In genomic region chr19:13208131-13208963, GRCh38 we compare ENCODE assay signal across 8 cellular contexts. TPM values are rescaled to one million over a fixed set of nuclear protein-coding genes. Genes with fewer than 3 reads are reported as not detected.
A peak's percentile ranks its signal among the peaks of the same experiment; 100 is the strongest.
DNase-seq lines count a peak whose midpoint lies in the region; ATAC-seq lines count a peak whose summit lies in the region.

No MANE protein-coding gene starts in this region.

- POLR2A ChIA-PET in activated CD4-positive, alpha-beta T cell treated with anti-CD3 and anti-CD28 coated beads, Interleukin-2, amount 10 ng/mL, durations not matched to agents 7 days and 5 days (lab: Charles Lee): no interaction called here
- POLR2A ChIA-PET in naive thymus-derived CD8-positive, alpha-beta T cell (lab: Charles Lee): interaction anchor here (0.5 to 1.5 kb wide), 7 partner anchors 10 to 91 kb away, joined by 3 to 8 read pairs (median 4); no protein-coding TSS in a partner anchor

- peak overlapping the region; percentile 32 for H3K27ac ChIP-seq in effector memory CD4-positive, alpha-beta T cell (ENCODE audit: insufficient read depth, low read length, poor library complexity, severe bottlenecking)
- H3K27ac ChIP-seq in subcutaneous abdominal adipose tissue (ENCODE audit: low read depth, low read length): peak overlapping the region; percentile 54

- CTCF ChIA-PET in activated CD4-positive, alpha-beta T cell treated with anti-CD3 and anti-CD28 coated beads, Interleukin-2, amount 10 ng/mL, durations not matched to agents 7 days and 5 days (lab: Charles Lee): no interaction called here

- H3K4me1 ChIP-seq in effector memory CD4-positive, alpha-beta T cell (ENCODE audit: control insufficient read depth, insufficient read depth, low read length, poor library complexity, severe bottlenecking): peaks cover 3% of the 10 kb centered on the region
- peaks cover 0 to 17% (median 10%) of the 10 kb centered on the region in 5 donors for H3K4me1 ChIP-seq in subcutaneous abdominal adipose tissue (ENCODE audit: control insufficient read depth in 5 of 5, insufficient read depth in 5 of 5, low read length in 5 of 5)

- H3K4me3 ChIP-seq in effector memory CD4-positive, alpha-beta T cell (ENCODE audit: insufficient read depth, low read depth, low read length, poor library complexity, severe bottlenecking): peak overlapping the region; percentile 60
- peak overlapping the region; percentile 40 to 65 (median 57) for H3K4me3 ChIP-seq in subcutaneous abdominal adipose tissue (ENCODE audit: low read depth in 1 of 5, low read length in 5 of 5)

- no peaks in the 10 kb centered on the region for H3K27me3 Mint-ChIP-seq in activated CD4-positive, alpha-beta T cell treated with anti-CD3 and anti-CD28 coated beads, Interleukin-2, amount 10 ng/mL, durations not matched to agents 7 days and 5 days
- no peaks in the 10 kb centered on the region for H3K27me3 Mint-ChIP-seq in naive thymus-derived CD8-positive, alpha-beta T cell

- no peaks in the 10 kb centered on the region for H3K9me3 Mint-ChIP-seq in activated CD4-positive, alpha-beta T cell treated with anti-CD3 and anti-CD28 coated beads, Interleukin-2, amount 10 ng/mL, durations not matched to agents 7 days and 5 days
- no peaks in the 10 kb centered on the region for H3K9me3 Mint-ChIP-seq in naive thymus-derived CD8-positive, alpha-beta T cell

- peaks cover 24% of the 10 kb centered on the region for H3K4me1 Mint-ChIP-seq in activated CD4-positive, alpha-beta T cell treated with anti-CD3 and anti-CD28 coated beads, Interleukin-2, amount 10 ng/mL, durations not matched to agents 7 days and 5 days
- peaks cover 19 to 30% (median 26%) of the 10 kb centered on the region in 4 donors for H3K4me1 Mint-ChIP-seq in naive thymus-derived CD8-positive, alpha-beta T cell

- peak overlapping the region; percentile 96 for H3K27ac Mint-ChIP-seq in activated CD4-positive, alpha-beta T cell treated with anti-CD3 and anti-CD28 coated beads, Interleukin-2, amount 10 ng/mL, durations not matched to agents 7 days and 5 days
- H3K27ac Mint-ChIP-seq in naive thymus-derived CD8-positive, alpha-beta T cell: peak overlapping the region; percentile 91 to 99 (median 96)

- H3K9me3 ChIP-seq in effector memory CD4-positive, alpha-beta T cell (ENCODE audit: control insufficient read depth, low read length): no peaks in the 10 kb centered on the region
- H3K9me3 ChIP-seq in subcutaneous abdominal adipose tissue (ENCODE audit: control insufficient read depth in 5 of 5, low read length in 5 of 5): no peaks in the 10 kb centered on the region

- peak; percentile 75 for DNase-seq in activated CD4-positive, alpha-beta T cell treated with anti-CD3 and anti-CD28 coated beads, Interleukin-2, amount 10 ng/mL, durations not matched to agents 7 days and 5 days
- peak in 1 of 3 donors; percentile 32 for DNase-seq in effector memory CD4-positive, alpha-beta T cell
- peak in 8 of 10 donors; percentile 16 to 75 (median 48) for DNase-seq in naive thymus-derived CD8-positive, alpha-beta T cell
- DNase-seq in NCI-H128 (lab: John Stamatoyannopoulos, UW; ENCODE audit: unreplicated experiment) (no peak), NCI-H1092 (lab: John Stamatoyannopoulos, UW) (no peak)

- peak; percentile 62 for ATAC-seq in GM19035 (IDR thresholded peaks at IDR 0.05; ENCODE audit: unreplicated experiment)
- peak; percentile 46 for ATAC-seq in HG03565 (IDR thresholded peaks at IDR 0.05; ENCODE audit: unreplicated experiment)
- ATAC-seq in naive thymus-derived CD8-positive, alpha-beta T cell: peak; percentile 56 to 62

- H3K4me3 Mint-ChIP-seq in activated CD4-positive, alpha-beta T cell treated with anti-CD3 and anti-CD28 coated beads, Interleukin-2, amount 10 ng/mL, durations not matched to agents 7 days and 5 days: peak overlapping the region; percentile 75
- peak overlapping the region; percentile 83 to 97 (median 94) for H3K4me3 Mint-ChIP-seq in naive thymus-derived CD8-positive, alpha-beta T cell

- no peaks in the 10 kb centered on the region for H3K27me3 ChIP-seq in effector memory CD4-positive, alpha-beta T cell (replicated peaks; ENCODE audit: control insufficient read depth, insufficient read depth, low read length, poor library complexity, severe bottlenecking)
- no peaks in the 10 kb centered on the region for H3K27me3 ChIP-seq in subcutaneous abdominal adipose tissue (ENCODE audit: control insufficient read depth in 5 of 5, insufficient read depth in 4 of 5, low read length in 5 of 5)

- peak overlapping the region in 4 of 5 donors; percentile 39 to 47 (median 42) for H3K9ac ChIP-seq in subcutaneous abdominal adipose tissue (ENCODE audit: low read length in 5 of 5)

- H3K36me3 ChIP-seq in effector memory CD4-positive, alpha-beta T cell (ENCODE audit: control insufficient read depth, insufficient read depth, low read length): no peaks in the 10 kb centered on the region
- no peaks in the 10 kb centered on the region for H3K36me3 ChIP-seq in subcutaneous abdominal adipose tissue (ENCODE audit: control insufficient read depth in 5 of 5, insufficient read depth in 5 of 5, low read length in 5 of 5)

- H3K36me3 Mint-ChIP-seq in activated CD4-positive, alpha-beta T cell treated with anti-CD3 and anti-CD28 coated beads, Interleukin-2, amount 10 ng/mL, durations not matched to agents 7 days and 5 days (ENCODE audit: low read depth): peaks cover 2% of the 10 kb centered on the region
- no peaks in the 10 kb centered on the region for H3K36me3 Mint-ChIP-seq in naive thymus-derived CD8-positive, alpha-beta T cell

RNA-seq across cellular contexts. Expression of gene IER2, which starts 58.1 kb away (rescaled TPM):
- 100 to 1,000 TPM; 167 to 188 TPM for total RNA-seq in activated CD4-positive, alpha-beta T cell treated with anti-CD3 and anti-CD28 coated beads, Interleukin-2, amount 10 ng/mL, durations not matched to agents 7 days and 5 days
- 100 to 1,000 TPM; 105 to 112 TPM for total RNA-seq in naive thymus-derived CD8-positive, alpha-beta T cell
- polyA plus RNA-seq in naive thymus-derived CD8-positive, alpha-beta T cell: 100 to 1,000 TPM; 100 to 162 (median 107) TPM

RNA-seq across cellular contexts. Expression of gene STX10, which starts 58.2 kb away (rescaled TPM):
- 10 to 100 TPM; 62.3 to 65.0 TPM for total RNA-seq in activated CD4-positive, alpha-beta T cell treated with anti-CD3 and anti-CD28 coated beads, Interleukin-2, amount 10 ng/mL, durations not matched to agents 7 days and 5 days
- total RNA-seq in naive thymus-derived CD8-positive, alpha-beta T cell: 10 to 100 TPM; 60.2 to 62.8 TPM
- polyA plus RNA-seq in naive thymus-derived CD8-positive, alpha-beta T cell: 10 to 100 TPM; 36.1 to 56.2 (median 50.2) TPM

Comparison
In these comparisons a context has a peak if more than half of its experiments do, and no peak if none do; other contexts are left out.
1. DNase-seq: peak in activated CD4-positive, alpha-beta T cell treated with anti-CD3 and anti-CD28 coated beads, Interleukin-2, amount 10 ng/mL, durations not matched to agents 7 days and 5 days (single experiment) and naive thymus-derived CD8-positive, alpha-beta T cell (8 of 10); none in NCI-H128 (single experiment) and NCI-H1092 (single experiment).
2. Peak in every context shown above with its lines, with median percentiles within 50 percentile points of each other: ATAC-seq.